In the genomic region with DNA sequence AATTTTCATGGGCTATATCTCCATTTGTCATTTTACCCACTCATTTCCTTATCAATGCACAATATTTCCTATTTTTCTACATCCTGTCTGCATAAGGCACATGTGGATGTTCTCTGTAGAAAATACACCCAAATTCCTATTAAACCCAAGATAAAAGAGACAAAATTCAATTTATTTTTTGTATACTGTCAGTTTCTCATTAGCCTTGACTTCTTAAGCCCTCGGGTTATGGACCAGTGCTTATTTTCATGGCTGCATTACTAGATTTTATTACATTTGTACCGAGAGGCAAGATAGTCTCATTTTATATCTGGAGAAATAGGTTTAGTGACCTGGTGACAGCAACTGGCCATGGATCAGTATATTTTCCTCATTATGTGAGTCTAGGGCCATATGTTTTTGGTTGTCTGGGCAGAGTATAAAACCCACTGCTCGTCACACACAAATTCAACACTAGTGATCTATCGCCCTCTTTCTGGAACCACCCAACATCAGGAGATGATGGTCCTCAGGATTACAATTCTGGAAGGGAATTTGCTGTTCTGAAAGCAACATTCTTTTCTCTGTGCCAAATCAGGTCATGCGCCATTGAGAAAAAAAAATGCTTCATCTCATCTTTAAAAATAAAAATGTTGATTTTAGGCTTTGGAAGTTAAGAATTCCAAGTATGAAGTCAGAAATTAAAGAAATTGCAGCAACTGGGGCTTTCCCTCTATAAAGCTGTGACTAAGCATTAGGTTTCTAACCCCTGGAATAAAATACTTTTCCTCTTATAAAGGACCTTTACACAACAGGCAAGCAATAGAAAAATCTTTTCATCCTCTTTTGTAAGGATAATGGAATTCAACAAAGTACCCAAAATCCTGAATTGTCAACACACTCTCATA, we compare ENCODE assay signal across 26 cellular contexts.
DNase-seq lines count a peak whose midpoint lies in the region; ATAC-seq, FAIRE-seq and TF ChIP-seq lines count a peak whose summit lies in the region.
"Had no signal": no experiment of that assay in that cellular context is flagged by ENCODE, and none has a peak within 500 bp of the region (broad histone marks: within the 10 kb centered on the region; RNA-seq: fewer than 3 reads in every experiment).

No MANE protein-coding gene starts in this region.

- H3K36me3 ChIP-seq in breast epithelium (no peaks in the 10 kb centered on the region), astrocyte (ENCODE audit: insufficient read depth, low read length) (no peaks in the 10 kb centered on the region), aorta (ENCODE audit: control insufficient read depth in 1 of 2, insufficient read depth in 2 of 2, low read length in 1 of 2) (no peaks in the 10 kb centered on the region)
- H3K36me3 ChIP-seq: neutrophil, uterus, WERI-Rb-1 had no signal

- peak; percentile 36 for ATAC-seq in aorta (ENCODE audit: low FRiP score)

- TF ChIP-seq CTCF in MCF 10A (IDR thresholded peaks at IDR 0.05; ENCODE audit: unreplicated experiment) (no peak), breast epithelium (IDR thresholded peaks at IDR 0.05) (no peak), astrocyte (IDR thresholded peaks at IDR 0.05; ENCODE audit: insufficient read depth, low read depth, low read length) (no peak)

- H3K27me3 ChIP-seq in breast epithelium (no peaks in the 10 kb centered on the region), astrocyte (ENCODE audit: insufficient read depth, low read length) (no peaks in the 10 kb centered on the region), aorta (ENCODE audit: control insufficient read depth in 1 of 2, insufficient read depth in 2 of 2, low read length in 1 of 2) (no peaks in the 10 kb centered on the region)
- H3K27me3 ChIP-seq: neutrophil, uterus had no signal

- DNase-seq in MCF 10A (ENCODE audit: unreplicated experiment) (peak; percentile 40), breast epithelium (ENCODE audit: low spot score in 2 of 2) (no peak), astrocyte (ENCODE audit: low read depth) (peak; percentile 25), glomerular visceral epithelial cell (ENCODE audit: extremely low spot score) (peak; percentile 41), aorta (no peak), midbrain (lab: John Stamatoyannopoulos, UW) (no peak), GM19240 (ENCODE audit: insufficient read length, low spot score) (no peak)
- DNase-seq in effector CD4-positive, alpha-beta T cell = no peak
- DNase-seq: activated CD4-positive, alpha-beta T cell treated with anti-CD3 and anti-CD28 coated beads, Interleukin-2, amount 50 U/mL, for 48 hours; activated gamma-delta T cell; central memory CD4-positive, alpha-beta T cell; DMS 273 treated with DMSO at 0.1 percent for 48 hours; H7; immature natural killer cell; NCI-H1105; NCI-H510A treated with DMSO at 0.1 percent for 48 hours; NK-92 treated with Interleukin-12 subunit alpha and Interleukin-12 subunit beta, amount 100 ng/mL, for 24 hours; stimulated activated CD4-positive, alpha-beta T cell treated with anti-CD3 and anti-CD28 coated beads, Interleukin-12 subunit alpha, Interleukin-12 subunit beta, amount 100 ng/mL, for 4 hours; uterus; WERI-Rb-1 had no signal

- no TSS peak for BruUV-seq in MCF 10A (replicated peaks; lab: Mats Ljungman, UMichigan)

- WGBS in aorta, 2 donors = 68 to 78% methylated on average over 5 of the region's 5 CpGs

- H3K9me3 Mint-ChIP-seq in MCF 10A (ENCODE audit: unreplicated experiment) (no peaks in the 10 kb centered on the region), astrocyte (ENCODE audit: unreplicated experiment) (no peaks in the 10 kb centered on the region)
- H3K9me3 Mint-ChIP-seq: T-helper 2 cell treated with Interferon-gamma antibody and Interleukin-4, amounts not matched to agents 5 μg/mL and 100 μg/mL, for 36 hours had no signal

- no peak overlapping the region for H3K9ac ChIP-seq in astrocyte (ENCODE audit: low read length)

- H3K4me3 ChIP-seq in breast epithelium (no peak overlapping the region), astrocyte (ENCODE audit: insufficient read depth, low read depth, low read length) (no peak overlapping the region), aorta (ENCODE audit: low read length in 2 of 2) (no peak overlapping the region)
- H3K4me3 ChIP-seq: lung, uterus had no signal

- H3K27ac ChIP-seq in breast epithelium = peak overlapping the region in 1 of 2 donors; percentile 7
- no peak overlapping the region for H3K27ac ChIP-seq in astrocyte (ENCODE audit: low read depth, low read length)
- H3K27ac ChIP-seq in aorta (ENCODE audit: low read depth in 1 of 2, low read length in 2 of 2) = no peak overlapping the region
- H3K27ac ChIP-seq: 22Rv1, C4-2B, neutrophil, uterus, WERI-Rb-1 had no signal

- no peak overlapping the region for H3K4me2 ChIP-seq in astrocyte (ENCODE audit: low read length)

- H3K4me3 Mint-ChIP-seq in MCF 10A (ENCODE audit: unreplicated experiment) = no peak overlapping the region
- H3K4me3 Mint-ChIP-seq in astrocyte (ENCODE audit: unreplicated experiment) = no peak overlapping the region
- H3K4me3 Mint-ChIP-seq: immature natural killer cell; T-helper 2 cell treated with Interferon-gamma antibody and Interleukin-4, amounts not matched to agents 5 μg/mL and 100 μg/mL, for 36 hours had no signal

- H3K27ac Mint-ChIP-seq in MCF 10A (ENCODE audit: low read depth, unreplicated experiment) (no peak overlapping the region), astrocyte (ENCODE audit: unreplicated experiment) (no peak overlapping the region)
- H3K27ac Mint-ChIP-seq: immature natural killer cell; T-helper 2 cell treated with Interferon-gamma antibody and Interleukin-4, amounts not matched to agents 5 μg/mL and 100 μg/mL, for 36 hours had no signal

- POLR2A ChIA-PET in MCF 10A (lab: Yijun Ruan, JAX) = no interaction called here

- H3K9me3 ChIP-seq in breast epithelium (no peaks in the 10 kb centered on the region), astrocyte (ENCODE audit: insufficient read depth, low read depth, low read length) (no peaks in the 10 kb centered on the region), aorta (ENCODE audit: control insufficient read depth, low read length) (no peaks in the 10 kb centered on the region)
- H3K9me3 ChIP-seq: neutrophil, uterus had no signal

- intact Hi-C loops in MCF 10A (cut with micrococcal nuclease) (no loop called here), breast epithelium (cut with DNase I; ENCODE audit: low total_unique reads) (loop anchor here (5.0 kb wide), 1 partner anchor 1644 kb away; a partner anchor contains a TSS), aorta (cut with DNase I) (no loop called here)

- FAIRE-seq in astrocyte (lab: Jason Lieb, UNC) = no peak
- FAIRE-seq: RCC 7860 had no signal

- H2AFZ ChIP-seq in astrocyte (ENCODE audit: low read depth, low read length) = no peak overlapping the region

- H3K27me3 Mint-ChIP-seq in MCF 10A (ENCODE audit: insufficient read depth, unreplicated experiment) = no peaks in the 10 kb centered on the region
- peaks cover 11% of the 10 kb centered on the region for H3K27me3 Mint-ChIP-seq in astrocyte (ENCODE audit: low read depth, unreplicated experiment)

- H3K4me1 ChIP-seq in breast epithelium (no peaks in the 10 kb centered on the region), astrocyte (ENCODE audit: insufficient read depth, low read length) (peaks cover 6% of the 10 kb centered on the region), aorta (ENCODE audit: control insufficient read depth in 1 of 2, insufficient read depth in 2 of 2, low read length in 2 of 2) (no peaks in the 10 kb centered on the region)
- H3K4me1 ChIP-seq: uterus had no signal

- H4K20me1 ChIP-seq in astrocyte (ENCODE audit: insufficient read depth, low read length) = no peaks in the 10 kb centered on the region

- no peak for TF ChIP-seq POLR2A in breast epithelium (IDR thresholded peaks at IDR 0.05)

- H3K4me1 Mint-ChIP-seq in MCF 10A (ENCODE audit: insufficient read depth, unreplicated experiment) (no peaks in the 10 kb centered on the region), astrocyte (ENCODE audit: low read depth, unreplicated experiment) (no peaks in the 10 kb centered on the region)
- H3K4me1 Mint-ChIP-seq: immature natural killer cell had no signal

- CTCF ChIA-PET in MCF 10A (lab: Yijun Ruan, JAX) = interaction anchor here (0.8 to 1.0 kb wide), 2 partner anchors 185 to 865 kb away, joined by 3 read pairs; no protein-coding TSS in a partner anchor

- H3K36me3 Mint-ChIP-seq in MCF 10A (ENCODE audit: insufficient read depth, unreplicated experiment) (no peaks in the 10 kb centered on the region), astrocyte (ENCODE audit: low read depth, unreplicated experiment) (no peaks in the 10 kb centered on the region)
- H3K36me3 Mint-ChIP-seq: immature natural killer cell had no signal

- H3K79me2 ChIP-seq in astrocyte (ENCODE audit: insufficient read depth, low read length) = no peaks in the 10 kb centered on the region

Comparison
In these comparisons a context has a peak if more than half of its experiments do, and no peak if none do; other contexts are left out.
1. DNase-seq: peak in MCF 10A (single experiment), astrocyte (single experiment) and glomerular visceral epithelial cell (single experiment); none in breast epithelium (0 of 2), aorta (0 of 2), midbrain (single experiment), effector CD4-positive, alpha-beta T cell (single experiment) and GM19240 (single experiment).